In genomic region chr9:124774131-124774978, GRCh38 we compare ENCODE assay signal across 8 cellular contexts. TPM values are rescaled to one million over a fixed set of nuclear protein-coding genes. Genes with fewer than 3 reads are reported as not detected.
DNase-seq lines count a peak whose midpoint lies in the region; ATAC-seq and TF ChIP-seq lines count a peak whose summit lies in the region.

No MANE protein-coding gene starts in this region.

- H3K36me3 ChIP-seq in Karpas-422 (ENCODE audit: insufficient read depth, low read length) = no peaks in the 10 kb centered on the region
- H3K36me3 ChIP-seq in suprapubic skin = no peaks in the 10 kb centered on the region

- no peak overlapping the region for H2AFZ ChIP-seq in Karpas-422 (ENCODE audit: low read length)

- no peak overlapping the region for H3K9ac ChIP-seq in Karpas-422 (ENCODE audit: low read length)

- no peak for TF ChIP-seq EP300 in suprapubic skin (IDR thresholded peaks at IDR 0.05)

- H3K27ac ChIP-seq in Karpas-422 (ENCODE audit: low read length) = no peak overlapping the region
- H3K27ac ChIP-seq in suprapubic skin = no peak overlapping the region

- peak; percentile 95 for DNase-seq in GM10266 (ENCODE audit: extremely low spot score)
- peak; percentile 92 for DNase-seq in Karpas-422
- DNase-seq in RKO (ENCODE audit: low spot score) = peak; percentile 80
- DNase-seq in activated T-helper 1 cell treated with Interleukin-2 at 50 U/mL for 16 hours (ENCODE audit: low read depth) = peak; percentile 65
- peak; percentile 80 for DNase-seq in fibroblast of the aortic adventitia (ENCODE audit: low read depth)
- peak; percentile 51 for DNase-seq in occipital lobe (lab: John Stamatoyannopoulos, UW)
- peak in 1 of 2 donors; percentile 87 for DNase-seq in suprapubic skin (ENCODE audit: low spot score in 2 of 2)

- H3K4me1 ChIP-seq in Karpas-422 (ENCODE audit: low read length) (peaks cover 18% of the 10 kb centered on the region), suprapubic skin (peaks cover 41% of the 10 kb centered on the region)

- no peaks in the 10 kb centered on the region for H3K9me3 ChIP-seq in Karpas-422 (ENCODE audit: low read length)
- no peaks in the 10 kb centered on the region for H3K9me3 ChIP-seq in suprapubic skin

- H3K79me2 ChIP-seq in Karpas-422 (ENCODE audit: low read length) = no peaks in the 10 kb centered on the region

- no peak for ATAC-seq in HG03432 (IDR thresholded peaks at IDR 0.05; ENCODE audit: unreplicated experiment)

- no peaks in the 10 kb centered on the region for H3K9me2 ChIP-seq in Karpas-422 (replicated peaks; ENCODE audit: insufficient read depth, low read length)

- TF ChIP-seq CTCF in GM10266 (IDR thresholded peaks at IDR 0.05; ENCODE audit: control insufficient read depth, insufficient read depth, low read depth, missing control alignments) = peak; percentile 90
- peak; percentile 78 for TF ChIP-seq CTCF in fibroblast of the aortic adventitia (IDR thresholded peaks at IDR 0.05; ENCODE audit: insufficient read depth, low read length)
- peak; percentile 81 to 82 for TF ChIP-seq CTCF in suprapubic skin (IDR thresholded peaks at IDR 0.05)

- no peak overlapping the region for H3K4me2 ChIP-seq in Karpas-422 (ENCODE audit: low read depth, low read length, poor library complexity, severe bottlenecking)

- H3K27me3 ChIP-seq in Karpas-422 (ENCODE audit: low read length) = no peaks in the 10 kb centered on the region
- H3K27me3 ChIP-seq in suprapubic skin = peaks cover 5% of the 10 kb centered on the region

- TF ChIP-seq POLR2A in suprapubic skin (IDR thresholded peaks at IDR 0.05) = no peak

- H4K20me1 ChIP-seq in Karpas-422 (ENCODE audit: insufficient read depth, low read depth, low read length) = 0 out of 2 replicates have a peak, but pooled peaks cover 3% of the 10 kb centered on the region

- H3K4me3 ChIP-seq in Karpas-422 (ENCODE audit: low read length) (no peak overlapping the region), fibroblast of the aortic adventitia (ENCODE audit: low read depth, low read length) (no peak overlapping the region), suprapubic skin (no peak overlapping the region)

- WGBS in suprapubic skin = 40% methylated on average over 15 of the region's 15 CpGs

RNA-seq across cellular contexts. Expression of gene OLFML2A, which starts 2.6 kb away (rescaled TPM):
- not detected in 2 replicates for total RNA-seq in Karpas-422 (2014; rRNA removed; shearing (Covaris generic); ENCODE audit: low replicate concordance)
- total RNA-seq in fibroblast of the aortic adventitia (ENCODE audit: low replicate concordance) = 1.7 and 13.7 TPM in 2 replicates
- 2.5 TPM for total RNA-seq in occipital lobe
- 10 to 100 TPM; 14.6 to 36.8 (median 18.9) TPM for total RNA-seq in suprapubic skin

RNA-seq across cellular contexts. Expression of gene NR6A1, which starts 3.2 kb away (rescaled TPM):
- 3.1 and 3.2 TPM in 2 replicates for total RNA-seq in Karpas-422 (2014; rRNA removed; shearing (Covaris generic); ENCODE audit: low replicate concordance)
- 1.2 TPM in 1 of 2 replicates, not detected in the other for total RNA-seq in fibroblast of the aortic adventitia (ENCODE audit: low replicate concordance)
- total RNA-seq in occipital lobe = 2.0 TPM
- total RNA-seq in suprapubic skin = 10 to 100 TPM in 1 of 4 donors, 1 to 10 TPM in 3; 6.5 to 10.1 (median 6.8) TPM
